Comparison of ENCODE assay signal across 10 cellular contexts in genomic region chr17:43846963-43847369, GRCh38. TPM values are rescaled to one million over a fixed set of nuclear protein-coding genes. Genes with fewer than 3 reads are reported as not detected.
DNase-seq lines count a peak whose midpoint lies in the region; TF ChIP-seq lines count a peak whose summit lies in the region.
"Had no signal": no experiment of that assay in that cellular context is flagged by ENCODE, and none has a peak within 500 bp of the region (broad histone marks: within the 10 kb centered on the region; RNA-seq: fewer than 3 reads in every experiment).

TSS of gene CD300LG (plus strand) at chr17:43847176. CDS start at chr17:43847217, 41 bp downstream.

- H3K4me1 ChIP-seq in GM23248 (ENCODE audit: insufficient read depth) (no peaks in the 10 kb centered on the region), iPS-15b (ENCODE audit: control insufficient read depth, insufficient read depth, low read length) (no peaks in the 10 kb centered on the region), parathyroid adenoma (no peaks in the 10 kb centered on the region)
- H3K4me1 ChIP-seq: prostate gland had no signal

- no peak within 1 kb of the TSS for H3K27ac ChIP-seq in GM23248
- no peak within 1 kb of the TSS for H3K27ac ChIP-seq in adipose tissue (ENCODE audit: low read depth, low read length)
- no peak within 1 kb of the TSS for H3K27ac ChIP-seq in parathyroid adenoma
- H3K27ac ChIP-seq: prostate gland had no signal

- H2AFZ ChIP-seq in GM23248 (peak within 1 kb of the TSS; percentile 45), parathyroid adenoma (peak within 1 kb of the TSS; percentile 13)

- H3K9me3 ChIP-seq in GM23248 (ENCODE audit: low read depth) (no peaks in the 10 kb centered on the region), iPS-15b (ENCODE audit: control insufficient read depth, insufficient read depth, low read length) (no peaks in the 10 kb centered on the region), parathyroid adenoma (ENCODE audit: control insufficient read depth, low read length) (no peaks in the 10 kb centered on the region)
- H3K9me3 ChIP-seq: prostate gland had no signal

- 24 to 32% methylated on average over 17 of the region's 17 CpGs for WGBS in GM23248 (ENCODE audit: low coverage in 1 of 2, low lambda C conversion rate in 2 of 2, missing lambda C conversion rate in 2 of 2), 2 experiments
- 14 to 37% (median 15%) methylated on average over 14 to 17 of the region's 17 CpGs for WGBS in adipose tissue, 3 donors

- in situ Hi-C loops in GM23248 (cut with MboI) = no loop called here
- in situ Hi-C loops in ACHN (cut with HindIII; ENCODE audit: low pct_ligation_motif_present, low pct_unique_long_range_greater_than_20kb, low sequenced_read_pairs) = no loop called here

- H3K9me2 ChIP-seq in GM23248 (ENCODE audit: insufficient read depth) = no peaks in the 10 kb centered on the region

- no peak within 1 kb of the TSS for H3K4me2 ChIP-seq in GM23248 (ENCODE audit: unreplicated experiment)
- no peak within 1 kb of the TSS for H3K4me2 ChIP-seq in parathyroid adenoma (ENCODE audit: low read length)

- H3K36me3 ChIP-seq in GM23248 (ENCODE audit: low read depth) = no peaks in the 10 kb centered on the region
- no peaks in the 10 kb centered on the region for H3K36me3 ChIP-seq in iPS-15b (ENCODE audit: control insufficient read depth, insufficient read depth, low read length)
- no peaks in the 10 kb centered on the region for H3K36me3 ChIP-seq in parathyroid adenoma (ENCODE audit: control insufficient read depth, insufficient read depth, low read length)
- H3K36me3 ChIP-seq: prostate gland had no signal

- no peaks in the 10 kb centered on the region for H3F3A ChIP-seq in GM23248 (ENCODE audit: insufficient read depth)

- H3K79me2 ChIP-seq in GM23248 (ENCODE audit: insufficient read depth) = no peaks in the 10 kb centered on the region
- no peaks in the 10 kb centered on the region for H3K79me2 ChIP-seq in parathyroid adenoma

- H3K9ac ChIP-seq in GM23248 = no peak within 1 kb of the TSS
- H3K9ac ChIP-seq in iPS-15b (ENCODE audit: low read depth, low read length) = no peak within 1 kb of the TSS
- H3K9ac ChIP-seq in parathyroid adenoma = no peak within 1 kb of the TSS

- H3K4me3 ChIP-seq in GM23248 = no peak within 1 kb of the TSS
- H3K4me3 ChIP-seq in iPS-15b (ENCODE audit: low read depth, low read length) = peak within 1 kb of the TSS; percentile 48
- no peak within 1 kb of the TSS for H3K4me3 ChIP-seq in parathyroid adenoma (ENCODE audit: low read depth, low read length)
- H3K4me3 ChIP-seq: prostate gland had no signal

- CTCF ChIA-PET in HEK293T (lab: Yijun Ruan, JAX) = interaction anchor here (0.6 to 2.9 kb wide), 11 partner anchors 9 to 484 kb away, joined by 3 to 25 read pairs (median 5); no protein-coding TSS in a partner anchor

- no peaks in the 10 kb centered on the region for H4K20me1 ChIP-seq in GM23248 (ENCODE audit: insufficient read depth)

- POLR2A ChIA-PET in HEK293T (lab: Yijun Ruan, JAX) = interaction anchor here (1.0 to 1.3 kb wide), 3 partner anchors 9 to 67 kb away, joined by 3 to 5 read pairs (median 4); partner anchors contain the start of gene CFAP97D1

- TF ChIP-seq CTCF in parathyroid adenoma (IDR thresholded peaks at IDR 0.05) = no peak

- H3K27me3 ChIP-seq in GM23248 (replicated peaks; ENCODE audit: insufficient read depth) = peaks cover 16% of the 10 kb centered on the region; the same call in 1 of the 2 replicates
- peaks cover 12% of the 10 kb centered on the region for H3K27me3 ChIP-seq in iPS-15b (ENCODE audit: control insufficient read depth, insufficient read depth, low read length)
- no peaks in the 10 kb centered on the region for H3K27me3 ChIP-seq in parathyroid adenoma (ENCODE audit: control insufficient read depth, insufficient read depth, low read length)

- DNase-seq in GM23248 = peak; percentile 27
- no peak for DNase-seq in AML-193 (lab: John Stamatoyannopoulos, UW)
- DNase-seq in GM19238 (ENCODE audit: insufficient read length, low spot score) = no peak
- DNase-seq in HEK293T (ENCODE audit: extremely low spot score) = no peak
- no peak for DNase-seq in ACHN

TF ChIP-seq in HEK293T, 16 proteins besides CTCF, POLR2A, EP300 and RAD21:
- TF ChIP-seq ZNF384 (IDR thresholded peaks at IDR 0.05) (no peak), PKNOX1 (IDR thresholded peaks at IDR 0.05) (no peak), SUZ12 (IDR thresholded peaks at IDR 0.05) (no peak), SP1 (IDR thresholded peaks at IDR 0.05) (no peak), LEF1 (IDR thresholded peaks at IDR 0.05; ENCODE audit: borderline replicate concordance) (no peak), FOXA1 (IDR thresholded peaks at IDR 0.05) (no peak), FOXK2 (IDR thresholded peaks at IDR 0.05) (no peak), L3MBTL2 (conservative IDR thresholded peaks at IDR 0.05) (no peak), BHLHE40 (IDR thresholded peaks at IDR 0.05; ENCODE audit: borderline replicate concordance) (no peak), HDGF (IDR thresholded peaks at IDR 0.05; ENCODE audit: borderline replicate concordance) (no peak), ELF4 (IDR thresholded peaks at IDR 0.05) (no peak), TARDBP (IDR thresholded peaks at IDR 0.05) (no peak), NFRKB (IDR thresholded peaks at IDR 0.05) (no peak), CTBP1 (IDR thresholded peaks at IDR 0.05; ENCODE audit: borderline replicate concordance) (no peak)
TF ChIP-seq in HEK293T: peak in this region for 0.

RNA-seq across cellular contexts. Expression of gene CD300LG, which starts in this region (rescaled TPM):
- not detected in 2 replicates for total RNA-seq in GM23248 (2014; rRNA removed; shearing (Covaris generic))
- polyA plus RNA-seq in GM23248 (2016; fragmentation: Nextera tagmentation; extraction: Ambion mirVana) (not detected in 2 replicates), adipose tissue (100 to 1,000 TPM in 1 of 3 donors, 10 to 100 TPM in 1, 1 to 10 TPM in 1; 7.2 to 117 (median 44.2) TPM)
- total RNA-seq: LHCN-M2 had no signal

Comparison
In these comparisons a context has a peak if more than half of its experiments do, and no peak if none do; other contexts are left out.
1. Peak in DNase-seq in GM23248; RNA of the gene not detected or under 1 TPM.